Comparison of ENCODE assay signal across 8 cellular contexts in genomic region chr20:38143646-38144554, GRCh38. TPM values are rescaled to one million over a fixed set of nuclear protein-coding genes. Genes with fewer than 3 reads are reported as not detected.
DNase-seq lines count a peak whose midpoint lies in the region; ATAC-seq lines count a peak whose summit lies in the region.

No MANE protein-coding gene starts in this region.

- ATAC-seq in GM18867 (IDR thresholded peaks at IDR 0.05; ENCODE audit: unreplicated experiment) (no peak), HG02588 (IDR thresholded peaks at IDR 0.05; ENCODE audit: unreplicated experiment) (no peak)

- H3K27me3 ChIP-seq in SJCRH30, result no peaks in the 10 kb centered on the region

- H3K4me1 ChIP-seq in SJCRH30, result peaks cover 46% of the 10 kb centered on the region

- H3K4me3 ChIP-seq in SJCRH30, result peak overlapping the region; percentile 26

- in situ Hi-C loops in G401 (cut with HindIII; ENCODE audit: low sequenced_read_pairs), result no loop called here

- no peaks in the 10 kb centered on the region for H3K36me3 ChIP-seq in SJCRH30

- peak overlapping the region; percentile 58 for H3K27ac ChIP-seq in SJCRH30

- DNase-seq in GF-D8 (lab: John Stamatoyannopoulos, UW) (peak; percentile 84), SJCRH30 (peak; percentile 81 to 85), fibroblast of the conjunctiva (ENCODE audit: low read depth) (peak; percentile 20), renal cortical epithelial cell (ENCODE audit: low read depth) (peak; percentile 98), G401 (ENCODE audit: low spot score) (no peak)
- DNase-seq in activated CD4-positive, alpha-beta T cell treated with anti-CD3 and anti-CD28 coated beads, Interleukin-2, amount 50 U/mL, for 4 hours, result no peak

- no peaks in the 10 kb centered on the region for H3K9me3 ChIP-seq in SJCRH30 (replicated peaks)

RNA-seq across cellular contexts. Expression of gene TGM2, which starts 21.2 kb away (rescaled TPM):
- 0.10 and 0.13 TPM in 2 replicates for total RNA-seq in SJCRH30 (2014; rRNA removed; shearing (Covaris generic))
- 141 and 245 TPM in 2 replicates for total RNA-seq in renal cortical epithelial cell
- 13.1 and 23.4 TPM in 2 replicates for total RNA-seq in G401 (2014; rRNA removed; shearing (Covaris generic))

Comparison
In these comparisons a context has a peak if more than half of its experiments do, and no peak if none do; other contexts are left out.
1. DNase-seq: peak in GF-D8 (single experiment), SJCRH30 (2 of 2), fibroblast of the conjunctiva (single experiment) and renal cortical epithelial cell (single experiment); none in activated CD4-positive, alpha-beta T cell treated with anti-CD3 and anti-CD28 coated beads, Interleukin-2, amount 50 U/mL, for 4 hours (0 of 2) and G401 (single experiment).
2. RNA of gene TGM2, which starts 21.2 kb away (total RNA-seq): 141 to 245 TPM in renal cortical epithelial cell and 13.1 to 23.4 TPM in G401; 0.10 to 0.13 TPM in SJCRH30; every median in the first group is over 10 times any median in the second.